2 cellular contexts compared by ENCODE assay signal in genomic region chr21:25970254-25970930, GRCh38.
TF ChIP-seq lines count a peak whose summit lies in the region.

No MANE protein-coding gene starts in this region.

TF ChIP-seq in GM23338, 12 proteins besides CTCF, POLR2A, EP300 and RAD21 (continued from another document):
- TF ChIP-seq CREB1 (CRISPR knock-in tag; IDR thresholded peaks at IDR 0.05; ENCODE audit: low read depth) (no peak), JUNB (IDR thresholded peaks at IDR 0.05; ENCODE audit: unreplicated experiment) (no peak), ETS1 (IDR thresholded peaks at IDR 0.05) (no peak), ZNF331 (CRISPR knock-in tag; IDR thresholded peaks at IDR 0.05; ENCODE audit: low read depth) (no peak), STAT1 (IDR thresholded peaks at IDR 0.05; ENCODE audit: unreplicated experiment) (no peak), EZH2 (IDR thresholded peaks at IDR 0.05; ENCODE audit: low read depth, unreplicated experiment) (no peak), EZH2phosphoT487 (IDR thresholded peaks at IDR 0.05; ENCODE audit: unreplicated experiment) (no peak), ZNF462 (CRISPR knock-in tag; IDR thresholded peaks at IDR 0.05) (no peak)

TF ChIP-seq in WTC11, 78 proteins besides CTCF, POLR2A, EP300 and RAD21 (continued from another document):
- TF ChIP-seq ZNF281 (CRISPR knock-in tag; IDR thresholded peaks at IDR 0.05): no peak
- no peak for TF ChIP-seq ZNF232 (CRISPR knock-in tag; IDR thresholded peaks at IDR 0.05)
- no peak for TF ChIP-seq PRDM15 (CRISPR knock-in tag; IDR thresholded peaks at IDR 0.05)
- no peak for TF ChIP-seq ZBTB21 (CRISPR knock-in tag; IDR thresholded peaks at IDR 0.05; ENCODE audit: borderline replicate concordance)
